Comparison of ENCODE assay signal across 8 cellular contexts in genomic region chr5:172769324-172769597, GRCh38. TPM values are rescaled to one million over a fixed set of nuclear protein-coding genes. Genes with fewer than 3 reads are reported as not detected.
A peak's percentile ranks its signal among the peaks of the same experiment; 100 is the strongest.
DNase-seq lines count a peak whose midpoint lies in the region; ATAC-seq and TF ChIP-seq lines count a peak whose summit lies in the region.

No MANE protein-coding gene starts in this region.

- H2BK5ac ChIP-seq in neuronal stem cell (ENCODE audit: low read length) = no peak overlapping the region

- peak overlapping the region; percentile 78 to 99 (median 96) for H3K4me2 ChIP-seq in BLaER1 treated with 17β-estradiol and CSF1 and Interleukin-3, amounts not matched to agents 10 nM and 100 nM
- peak overlapping the region; percentile 90 for H3K4me2 ChIP-seq in neuronal stem cell (ENCODE audit: insufficient read depth, low read length, poor library complexity, severe bottlenecking)

- no peak overlapping the region for H3K4ac ChIP-seq in neuronal stem cell (ENCODE audit: low read length)

- H3K18ac ChIP-seq in neuronal stem cell (ENCODE audit: low read length) = no peak overlapping the region

- H2BK120ac ChIP-seq in neuronal stem cell (ENCODE audit: low read depth, low read length) = no peak overlapping the region

- H4K8ac ChIP-seq in neuronal stem cell (ENCODE audit: low read depth, low read length) = no peak overlapping the region

- peaks cover 33 to 56% (median 50%) of the 10 kb centered on the region in 11 experiments; a peak in 21 of 22 replicates for H4K20me1 ChIP-seq in BLaER1 treated with 17β-estradiol and CSF1 and Interleukin-3, amounts not matched to agents 10 nM and 100 nM

- peak overlapping the region; percentile 95 to 100 (median 99) for H3K9ac ChIP-seq in BLaER1 treated with 17β-estradiol and CSF1 and Interleukin-3, amounts not matched to agents 10 nM and 100 nM
- H3K9ac ChIP-seq in neuronal stem cell (ENCODE audit: low read depth, low read length, poor library complexity) = no peak overlapping the region

- H3K4me1 ChIP-seq in BLaER1 treated with 17β-estradiol and CSF1 and Interleukin-3, amounts not matched to agents 10 nM and 100 nM = peaks cover 71 to 82% (median 78%) of the 10 kb centered on the region in 10 experiments
- peaks cover 20 to 35% of the 10 kb centered on the region in 2 donors for H3K4me1 ChIP-seq in neuronal stem cell (ENCODE audit: control insufficient read depth in 2 of 2, insufficient read depth in 1 of 2, low read depth in 1 of 2, low read length in 2 of 2)

- no peak overlapping the region for H2AFZ ChIP-seq in neuronal stem cell (ENCODE audit: low read length)

- no CpG with 5 or more reads among the region's 2 CpGs for WGBS in neuronal stem cell (ENCODE audit: extremely low coverage in 2 of 2, insufficient read length in 2 of 2, insufficient replicate concordance in 1 of 2), 2 donors

- ATAC-seq in HG03108 (IDR thresholded peaks at IDR 0.05; ENCODE audit: unreplicated experiment) = no peak

- no peak overlapping the region for H3K14ac ChIP-seq in neuronal stem cell (ENCODE audit: low read length)

- no peaks in the 10 kb centered on the region for H3K9me3 ChIP-seq in BLaER1 treated with 17β-estradiol and CSF1 and Interleukin-3, amounts not matched to agents 10 nM and 100 nM (replicated peaks in 1 of 11)
- H3K9me3 ChIP-seq in neuronal stem cell (replicated peaks in 1 of 2; ENCODE audit: control insufficient read depth in 2 of 2, insufficient read depth in 1 of 2, low read depth in 1 of 2, low read length in 2 of 2) = peaks cover 0 to 3% of the 10 kb centered on the region in 2 donors

- H2BK15ac ChIP-seq in neuronal stem cell (ENCODE audit: low read length) = no peak overlapping the region

- no peak overlapping the region for H3K23ac ChIP-seq in neuronal stem cell (ENCODE audit: low read depth, low read length, poor library complexity)

- H2AK5ac ChIP-seq in neuronal stem cell (ENCODE audit: low read depth, low read length) = no peak overlapping the region

- H3K79me1 ChIP-seq in neuronal stem cell (ENCODE audit: low read depth, low read length) = no peaks in the 10 kb centered on the region

- peak overlapping the region; percentile 94 to 100 (median 99) for H3K27ac ChIP-seq in BLaER1 treated with 17β-estradiol and CSF1 and Interleukin-3, amounts not matched to agents 10 nM and 100 nM
- H3K27ac ChIP-seq in epithelial cell of prostate (peak overlapping the region; percentile 96), neuronal stem cell (replicated peaks; ENCODE audit: low read length) (no peak overlapping the region)

- H3K4me3 ChIP-seq in BLaER1 treated with 17β-estradiol and CSF1 and Interleukin-3, amounts not matched to agents 10 nM and 100 nM = peak overlapping the region; percentile 78 to 95 (median 88)
- H3K4me3 ChIP-seq in neuronal stem cell (ENCODE audit: low read length in 2 of 2) = peak overlapping the region in 1 of 2 donors; percentile 91

- DNase-seq in epithelial cell of prostate (ENCODE audit: low read depth, low spot score) (no peak), neuronal stem cell (ENCODE audit: low spot score) (no peak), pons (ENCODE audit: low spot score) (no peak), RPMI8226 (no peak), NCI-H82 (lab: John Stamatoyannopoulos, UW) (no peak)

- no peak overlapping the region for H2BK12ac ChIP-seq in neuronal stem cell (ENCODE audit: low read length)

- H3K27me3 ChIP-seq in BLaER1 treated with 17β-estradiol and CSF1 and Interleukin-3, amounts not matched to agents 10 nM and 100 nM = no peaks in the 10 kb centered on the region
- H3K27me3 ChIP-seq in neuronal stem cell (ENCODE audit: control insufficient read depth in 3 of 3, insufficient read depth in 3 of 3, low read depth in 1 of 3, low read length in 3 of 3) = peaks cover 0 to 4% (median 0%) of the 10 kb centered on the region in 3 experiments

- H4K91ac ChIP-seq in neuronal stem cell (ENCODE audit: low read depth, low read length, poor library complexity) = no peak overlapping the region

- H3K36me3 ChIP-seq in BLaER1 treated with 17β-estradiol and CSF1 and Interleukin-3, amounts not matched to agents 10 nM and 100 nM = peaks cover 26 to 42% (median 31%) of the 10 kb centered on the region in 11 experiments
- H3K36me3 ChIP-seq in neuronal stem cell (replicated peaks in 1 of 2; ENCODE audit: control insufficient read depth in 2 of 2, insufficient read depth in 2 of 2, low read length in 2 of 2) = peaks cover 16 to 31% of the 10 kb centered on the region in 2 donors

TF ChIP-seq in PFSK-1, 5 proteins besides CTCF, POLR2A, EP300 and RAD21:
- peak; percentile 44 for TF ChIP-seq POLR2AphosphoS5 (IDR thresholded peaks at IDR 0.05; ENCODE audit: low read depth, low read length)
- no peak for TF ChIP-seq FOXP2 (optimal IDR thresholded peaks at IDR 0.05; ENCODE audit: borderline replicate concordance, extremely low read depth, extremely low read length, insufficient read depth)

RNA-seq across cellular contexts. Expression of gene DUSP1, which starts 1.7 kb away (rescaled TPM):
- polyA plus RNA-seq in PFSK-1 (2012; ENCODE audit: insufficient read length, low read depth) = 602 TPM
- 10.2 TPM for polyA plus RNA-seq in neuronal stem cell (2013, experiment 1 of 2)
- polyA plus RNA-seq in neuronal stem cell (2013, experiment 2 of 2) = 10.0 TPM
